10 cellular contexts compared by ENCODE assay signal in genomic region chr1:17587693-17588047, GRCh38. TPM values are rescaled to one million over a fixed set of nuclear protein-coding genes. Genes with fewer than 3 reads are reported as not detected.
DNase-seq lines count a peak whose midpoint lies in the region; ATAC-seq and TF ChIP-seq lines count a peak whose summit lies in the region.
"Had no signal": no experiment of that assay in that cellular context is flagged by ENCODE, and none has a peak within 500 bp of the region (broad histone marks: within the 10 kb centered on the region; RNA-seq: fewer than 3 reads in every experiment).

No MANE protein-coding gene starts in this region.

- H3K27ac ChIP-seq in left lung = peak overlapping the region; percentile 28 to 39
- peak overlapping the region in 3 of 4 donors; percentile 70 to 83 (median 81) for H3K27ac ChIP-seq in tibial nerve

- no peak for TF ChIP-seq EP300 in tibial nerve (IDR thresholded peaks at IDR 0.05)

- DNase-seq in HT1080 (ENCODE audit: low read depth) (peak; percentile 85), choroid plexus epithelial cell (ENCODE audit: low read depth) (peak; percentile 55), left lung (no peak), tibial nerve (ENCODE audit: low spot score in 2 of 2) (no peak), NCI-H1694 (lab: John Stamatoyannopoulos, UW) (no peak), NCI-H526 treated with DMSO at 0.1 percent for 48 hours (lab: John Stamatoyannopoulos, UW) (no peak), ecto neural progenitor cell (ENCODE audit: low spot score) (no peak)
- DNase-seq in stimulated activated naive CD8-positive, alpha-beta T cell treated with anti-CD3 and anti-CD28 coated beads, Interleukin-15, Interleukin-2, amounts not matched to agents 100 U/mL and 50 U/mL, for 24 hours = no peak
- DNase-seq: occipital lobe had no signal

- peaks cover 12 to 32% of the 10 kb centered on the region in 2 donors for H3K4me1 ChIP-seq in left lung
- peaks cover 0 to 72% (median 30%) of the 10 kb centered on the region in 4 donors for H3K4me1 ChIP-seq in tibial nerve

- ATAC-seq in left lung = no peak
- no peak for ATAC-seq in stimulated activated naive CD8-positive, alpha-beta T cell treated with anti-CD3 and anti-CD28 coated beads, Interleukin-15, Interleukin-2, amounts not matched to agents 100 U/mL and 50 U/mL, for 24 hours

- H3K36me3 ChIP-seq in left lung = no peaks in the 10 kb centered on the region
- H3K36me3 ChIP-seq in tibial nerve = peaks cover 0 to 7% (median 0%) of the 10 kb centered on the region in 3 donors

- H3K27me3 ChIP-seq in left lung (no peaks in the 10 kb centered on the region), tibial nerve (no peaks in the 10 kb centered on the region)

- H3K4me3 ChIP-seq in choroid plexus epithelial cell (ENCODE audit: low read depth, low read length) = no peak overlapping the region
- H3K4me3 ChIP-seq in left lung = no peak overlapping the region
- H3K4me3 ChIP-seq in tibial nerve = no peak overlapping the region

- no peak for TF ChIP-seq POLR2A in tibial nerve (IDR thresholded peaks at IDR 0.05)

- WGBS in tibial nerve, 2 donors = 43 to 45% methylated on average over 3 of the region's 3 CpGs

- H3K9me3 ChIP-seq in left lung = no peaks in the 10 kb centered on the region
- H3K9me3 ChIP-seq in tibial nerve = no peaks in the 10 kb centered on the region

- intact Hi-C loops in left lung (cut with DNase I) = no loop called here

- TF ChIP-seq CTCF in choroid plexus epithelial cell (conservative IDR thresholded peaks at IDR 0.05; ENCODE audit: low read depth, low read length) (no peak), left lung (IDR thresholded peaks at IDR 0.05) (no peak), tibial nerve (IDR thresholded peaks at IDR 0.05) (no peak)

RNA-seq across cellular contexts. Expression of gene ARHGEF10L, which starts 48.2 kb away (rescaled TPM):
- 6.4 and 6.7 TPM in 2 replicates for total RNA-seq in HT1080 (2014; rRNA removed; shearing (Covaris generic))
- 3.9 and 4.9 TPM in 2 replicates for polyA plus RNA-seq in HT1080 (2015; cell fraction: cytosol; rRNA removed)
- 12.6 and 16.0 TPM in 2 replicates for polyA plus RNA-seq in HT1080 (2015; cell fraction: nucleus; rRNA removed)
- total RNA-seq in left lung (10 to 100 TPM; 26.5 to 39.6 TPM), tibial nerve (10 to 100 TPM; 38.5 to 73.8 (median 41.7) TPM)
- total RNA-seq: T-helper 1 cell treated with Interleukin-12 subunit alpha and Interleukin-12 subunit beta and Interleukin-4 antibody, amounts not matched to agents 30 ng/mL and 1 ng/mL, for 36 hours had no signal

Comparison
In these comparisons a context has a peak if more than half of its experiments do, and no peak if none do; other contexts are left out.
1. DNase-seq: peak in HT1080 (single experiment) and choroid plexus epithelial cell (single experiment); none in left lung (0 of 2), tibial nerve (0 of 2), NCI-H1694 (single experiment), NCI-H526 treated with DMSO at 0.1 percent for 48 hours (single experiment), stimulated activated naive CD8-positive, alpha-beta T cell treated with anti-CD3 and anti-CD28 coated beads, Interleukin-15, Interleukin-2, amounts not matched to agents 100 U/mL and 50 U/mL, for 24 hours (single experiment) and ecto neural progenitor cell (single experiment).